ENCODE assay signal across 11 cellular contexts in the genomic region with DNA sequence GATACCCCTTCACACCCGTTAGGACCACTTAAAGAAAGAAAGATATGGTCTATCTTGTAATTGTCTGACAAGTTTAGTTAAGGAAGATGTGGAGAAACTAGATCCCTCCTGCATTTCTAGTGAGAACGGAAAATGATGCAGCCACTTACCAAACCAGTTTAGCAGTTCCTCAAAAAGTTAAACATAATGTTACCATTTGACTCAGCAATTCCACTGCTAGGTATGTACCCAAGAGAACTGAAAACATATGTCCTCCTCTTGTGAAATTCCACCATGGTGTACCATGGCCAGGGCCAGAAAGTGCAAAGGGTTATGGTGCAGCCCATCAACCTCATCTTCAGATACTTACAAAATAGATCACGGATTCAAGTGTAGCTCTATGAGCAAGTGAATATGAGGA.
DNase-seq lines count a peak whose midpoint lies in the region; ATAC-seq and TF ChIP-seq lines count a peak whose summit lies in the region.
"Had no signal": no experiment of that assay in that cellular context is flagged by ENCODE, and none has a peak within 500 bp of the region (broad histone marks: within the 10 kb centered on the region; RNA-seq: fewer than 3 reads in every experiment).

No MANE protein-coding gene starts in this region.

- peak; percentile 88 for DNase-seq in PC-3
- DNase-seq in renal cortical epithelial cell (ENCODE audit: low read depth): peak; percentile 24
- no peak for DNase-seq in retina
- DNase-seq in middle frontal gyrus (ENCODE audit: extremely low spot score, low spot score): no peak
- no peak for DNase-seq in activated CD4-positive, alpha-beta T cell treated with anti-CD3 and anti-CD28 coated beads for 48 hours
- DNase-seq: DMS 273 treated with DMSO at 0.1 percent for 48 hours, OCI-M1 had no signal

- H3K9me3 ChIP-seq in PC-3 (ENCODE audit: low read length): no peaks in the 10 kb centered on the region
- H3K9me3 ChIP-seq: gastroesophageal sphincter had no signal

- H3K9ac ChIP-seq in PC-3 (ENCODE audit: low read length): no peak overlapping the region

- H2AFZ ChIP-seq in PC-3 (ENCODE audit: low read length): no peak overlapping the region

- no peak for TF ChIP-seq CTCF in PC-3 (conservative IDR thresholded peaks at IDR 0.05; ENCODE audit: low read depth, low read length)

- ATAC-seq in GM18909 (IDR thresholded peaks at IDR 0.05; ENCODE audit: poor library complexity, unreplicated experiment) (peak; percentile 48), HG02973 (IDR thresholded peaks at IDR 0.05; ENCODE audit: unreplicated experiment) (peak; percentile 62), PC-3 (no peak)
- ATAC-seq: gastroesophageal sphincter, left lobe of liver had no signal

- H3K79me2 ChIP-seq in PC-3 (ENCODE audit: low read length): no peaks in the 10 kb centered on the region

- intact Hi-C loops in PC-3 (cut with micrococcal nuclease): loop anchor here (10.0 kb wide), 1 partner anchor 158 kb away; no protein-coding TSS in a partner anchor

- no TSS peak for BruUV-seq in PC-3 (replicated peaks; lab: Mats Ljungman, UMichigan)

- H3K4me3 ChIP-seq in PC-3 (ENCODE audit: low read length): no peak overlapping the region
- H3K4me3 ChIP-seq: gastroesophageal sphincter had no signal

- H3K27ac ChIP-seq in PC-3 (ENCODE audit: low read length): peak overlapping the region; percentile 30
- H3K27ac ChIP-seq: gastroesophageal sphincter had no signal

- H3K36me3 ChIP-seq in PC-3 (ENCODE audit: low read depth, low read length): no peaks in the 10 kb centered on the region
- H3K36me3 ChIP-seq: gastroesophageal sphincter had no signal

- POLR2A ChIA-PET in PC-3 (lab: Charles Lee; ENCODE audit: unreplicated experiment): no interaction called here

- H3K9me2 ChIP-seq in PC-3 (replicated peaks; ENCODE audit: low read length): no peaks in the 10 kb centered on the region

- H3K4me2 ChIP-seq in PC-3 (ENCODE audit: low read length): peak overlapping the region; percentile 48

- H3F3A ChIP-seq in PC-3 (ENCODE audit: low read length, unreplicated experiment): no peaks in the 10 kb centered on the region

- CTCF ChIA-PET in PC-3 (lab: Charles Lee): no interaction called here

- no peaks in the 10 kb centered on the region for H3K27me3 ChIP-seq in PC-3 (ENCODE audit: low read length)
- H3K27me3 ChIP-seq: gastroesophageal sphincter had no signal

- no peaks in the 10 kb centered on the region for H4K20me1 ChIP-seq in PC-3 (ENCODE audit: low read length)

- H3K4me1 ChIP-seq in PC-3 (ENCODE audit: insufficient read depth, low read length): peaks cover 59% of the 10 kb centered on the region
- H3K4me1 ChIP-seq: gastroesophageal sphincter had no signal

Comparison
In these comparisons a context has a peak if more than half of its experiments do, and no peak if none do; other contexts are left out.
1. DNase-seq: peak in PC-3 (single experiment) and renal cortical epithelial cell (single experiment); none in retina (single experiment), middle frontal gyrus (single experiment) and activated CD4-positive, alpha-beta T cell treated with anti-CD3 and anti-CD28 coated beads for 48 hours (single experiment).